8 cellular contexts compared by ENCODE assay signal in the genomic region with DNA sequence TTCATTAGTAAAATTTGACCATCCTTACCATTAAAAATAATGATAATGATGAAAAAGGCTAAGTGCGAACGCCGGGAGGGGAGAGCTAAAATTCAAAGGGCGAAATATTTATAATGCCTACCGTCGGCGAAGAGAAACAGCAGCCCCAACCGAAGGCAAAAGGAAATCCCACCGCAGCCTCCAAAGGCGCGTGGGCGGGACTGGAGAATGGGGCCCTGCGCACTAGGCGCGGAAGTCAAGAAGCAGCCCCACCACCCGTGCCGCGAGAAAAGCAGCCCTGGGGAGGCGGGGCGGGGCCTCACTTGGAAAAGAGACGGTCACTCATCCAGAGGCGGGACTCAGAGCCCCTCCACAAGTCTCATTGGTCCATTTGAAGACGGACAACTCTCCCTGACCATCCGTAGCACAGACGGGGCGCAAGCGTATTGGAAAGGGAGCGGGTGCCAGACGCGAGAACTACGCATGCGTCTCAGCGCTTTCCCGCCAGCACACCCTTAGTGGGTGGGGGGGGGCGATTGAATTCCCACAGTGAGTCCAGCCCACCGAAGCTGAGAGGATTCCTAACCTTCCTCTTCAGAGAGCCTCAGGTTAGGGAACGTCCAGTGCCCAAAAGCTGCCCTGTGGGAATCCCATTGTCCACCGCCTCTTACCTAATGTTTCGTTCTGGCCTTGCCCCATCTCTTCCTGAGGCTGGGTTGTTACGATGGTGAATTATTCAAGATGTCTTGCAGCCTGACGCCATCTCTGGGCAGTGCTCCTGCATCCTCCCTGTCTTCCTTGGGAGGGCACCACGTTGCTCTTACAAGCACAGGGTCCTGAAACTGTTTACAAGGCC. TPM values are rescaled to one million over a fixed set of nuclear protein-coding genes. Genes with fewer than 3 reads are reported as not detected.
A peak's percentile ranks its signal among the peaks of the same experiment; 100 is the strongest.
DNase-seq lines count a peak whose midpoint lies in the region; ATAC-seq and TF ChIP-seq lines count a peak whose summit lies in the region.

No MANE protein-coding gene starts in this region.

- H3K4me3 ChIP-seq in BLaER1 treated with 17β-estradiol and CSF1 and Interleukin-3, amounts not matched to agents 10 nM and 100 nM: peak overlapping the region; percentile 60 to 80 (median 75)
- H3K4me3 ChIP-seq in coronary artery: peak overlapping the region; percentile 73

- H4K20me1 ChIP-seq in BLaER1 treated with 17β-estradiol and CSF1 and Interleukin-3, amounts not matched to agents 10 nM and 100 nM: no peaks in the 10 kb centered on the region

- intact Hi-C loops in activated CD4-positive, alpha-beta T cell treated with anti-CD3 and anti-CD28 coated beads, Interleukin-2, amount 10 ng/mL, durations not matched to agents 24 days and 14 days (cut with micrococcal nuclease): loop anchor here (1.0 kb wide), 4 partner anchors 8 to 33 kb away; partner anchors contain the start of gene ENTREP3

- H3K4me1 Mint-ChIP-seq in activated CD4-positive, alpha-beta T cell treated with anti-CD3 and anti-CD28 coated beads, Interleukin-2, amount 10 ng/mL, durations not matched to agents 24 days and 14 days: peaks cover 26% of the 10 kb centered on the region

- H3K4me2 ChIP-seq in BLaER1 treated with 17β-estradiol and CSF1 and Interleukin-3, amounts not matched to agents 10 nM and 100 nM: peak overlapping the region; percentile 82 to 96 (median 89)

- peaks cover 44 to 51% (median 49%) of the 10 kb centered on the region in 10 experiments for H3K4me1 ChIP-seq in BLaER1 treated with 17β-estradiol and CSF1 and Interleukin-3, amounts not matched to agents 10 nM and 100 nM

- H3K27me3 Mint-ChIP-seq in activated CD4-positive, alpha-beta T cell treated with anti-CD3 and anti-CD28 coated beads, Interleukin-2, amount 10 ng/mL, durations not matched to agents 24 days and 14 days: no peaks in the 10 kb centered on the region

- H3K9me3 ChIP-seq in BLaER1 treated with 17β-estradiol and CSF1 and Interleukin-3, amounts not matched to agents 10 nM and 100 nM (replicated peaks in 1 of 11): no peaks in the 10 kb centered on the region

- peak overlapping the region; percentile 77 to 94 (median 91) for H3K9ac ChIP-seq in BLaER1 treated with 17β-estradiol and CSF1 and Interleukin-3, amounts not matched to agents 10 nM and 100 nM

- DNase-seq in NCI-H526 (lab: John Stamatoyannopoulos, UW): peak; percentile 100
- peak; percentile 99 for DNase-seq in activated CD4-positive, alpha-beta T cell treated with anti-CD3 and anti-CD28 coated beads, Interleukin-2, amount 10 ng/mL, durations not matched to agents 24 days and 14 days
- peak; percentile 99 for DNase-seq in coronary artery (ENCODE audit: low spot score)
- peak; percentile 97 for DNase-seq in left lobe of liver (ENCODE audit: low spot score)
- peak; percentile 99 to 100 for DNase-seq in stimulated activated CD4-positive, alpha-beta T cell treated with anti-CD3 and anti-CD28 coated beads, Interleukin-2, amount 100 ng/mL, for 24 hours

- H3K27ac Mint-ChIP-seq in activated CD4-positive, alpha-beta T cell treated with anti-CD3 and anti-CD28 coated beads, Interleukin-2, amount 10 ng/mL, durations not matched to agents 24 days and 14 days: peak overlapping the region; percentile 88

- ATAC-seq in GM19328 (IDR thresholded peaks at IDR 0.05; ENCODE audit: unreplicated experiment): peak; percentile 92
- ATAC-seq in HG03469 (IDR thresholded peaks at IDR 0.05; ENCODE audit: unreplicated experiment): peak; percentile 73
- peak; percentile 98 for ATAC-seq in left lobe of liver

- H3K36me3 Mint-ChIP-seq in activated CD4-positive, alpha-beta T cell treated with anti-CD3 and anti-CD28 coated beads, Interleukin-2, amount 10 ng/mL, durations not matched to agents 24 days and 14 days (ENCODE audit: low read depth): peaks cover 12% of the 10 kb centered on the region

- H3K36me3 ChIP-seq in BLaER1 treated with 17β-estradiol and CSF1 and Interleukin-3, amounts not matched to agents 10 nM and 100 nM: no peaks in the 10 kb centered on the region; a peak in 1 of 22 replicates

- H3K9me3 Mint-ChIP-seq in activated CD4-positive, alpha-beta T cell treated with anti-CD3 and anti-CD28 coated beads, Interleukin-2, amount 10 ng/mL, durations not matched to agents 24 days and 14 days: no peaks in the 10 kb centered on the region

- TF ChIP-seq CTCF in coronary artery (IDR thresholded peaks at IDR 0.05): no peak

- H3K27ac ChIP-seq in BLaER1 treated with 17β-estradiol and CSF1 and Interleukin-3, amounts not matched to agents 10 nM and 100 nM: peak overlapping the region; percentile 54 to 97 (median 93); a peak in 21 of 22 replicates
- H3K27ac ChIP-seq in coronary artery: peak overlapping the region; percentile 60 to 89

- H3K4me3 Mint-ChIP-seq in activated CD4-positive, alpha-beta T cell treated with anti-CD3 and anti-CD28 coated beads, Interleukin-2, amount 10 ng/mL, durations not matched to agents 24 days and 14 days: peak overlapping the region; percentile 88

- H3K27me3 ChIP-seq in BLaER1 treated with 17β-estradiol and CSF1 and Interleukin-3, amounts not matched to agents 10 nM and 100 nM: no peaks in the 10 kb centered on the region

RNA-seq across cellular contexts. Expression of gene MTX1, which starts 19.0 kb away (rescaled TPM):
- 62.4 and 64.7 TPM in 2 replicates for total RNA-seq in activated CD4-positive, alpha-beta T cell treated with anti-CD3 and anti-CD28 coated beads, Interleukin-2, amount 10 ng/mL, durations not matched to agents 24 days and 14 days
- total RNA-seq in left lobe of liver: 22.6 TPM

RNA-seq across cellular contexts. Expression of gene THBS3, which starts 19.8 kb away (rescaled TPM):
- total RNA-seq in activated CD4-positive, alpha-beta T cell treated with anti-CD3 and anti-CD28 coated beads, Interleukin-2, amount 10 ng/mL, durations not matched to agents 24 days and 14 days: 10.5 and 10.6 TPM in 2 replicates
- 16.8 TPM for total RNA-seq in left lobe of liver

RNA-seq across cellular contexts. Expression of gene ENTREP3, which starts 27.8 kb away (rescaled TPM):
- 45.1 and 46.2 TPM in 2 replicates for total RNA-seq in activated CD4-positive, alpha-beta T cell treated with anti-CD3 and anti-CD28 coated beads, Interleukin-2, amount 10 ng/mL, durations not matched to agents 24 days and 14 days
- 9.6 TPM for total RNA-seq in left lobe of liver

RNA-seq across cellular contexts. Expression of gene SCAMP3, which starts 34.7 kb away (rescaled TPM):
- total RNA-seq in activated CD4-positive, alpha-beta T cell treated with anti-CD3 and anti-CD28 coated beads, Interleukin-2, amount 10 ng/mL, durations not matched to agents 24 days and 14 days: 152 and 158 TPM in 2 replicates
- 24.9 TPM for total RNA-seq in left lobe of liver

RNA-seq across cellular contexts. Expression of gene CLK2, which starts 45.8 kb away (rescaled TPM):
- total RNA-seq in activated CD4-positive, alpha-beta T cell treated with anti-CD3 and anti-CD28 coated beads, Interleukin-2, amount 10 ng/mL, durations not matched to agents 24 days and 14 days: 86.2 and 90.6 TPM in 2 replicates
- total RNA-seq in left lobe of liver: 22.6 TPM

Comparison
In these comparisons a context has a peak if more than half of its experiments do, and no peak if none do; other contexts are left out.
1. Peak in every context shown above with its lines: DNase-seq, ATAC-seq, H3K4me3 ChIP-seq and H3K27ac ChIP-seq.